ENCODE assay signal across 18 cellular contexts in the genomic region with DNA sequence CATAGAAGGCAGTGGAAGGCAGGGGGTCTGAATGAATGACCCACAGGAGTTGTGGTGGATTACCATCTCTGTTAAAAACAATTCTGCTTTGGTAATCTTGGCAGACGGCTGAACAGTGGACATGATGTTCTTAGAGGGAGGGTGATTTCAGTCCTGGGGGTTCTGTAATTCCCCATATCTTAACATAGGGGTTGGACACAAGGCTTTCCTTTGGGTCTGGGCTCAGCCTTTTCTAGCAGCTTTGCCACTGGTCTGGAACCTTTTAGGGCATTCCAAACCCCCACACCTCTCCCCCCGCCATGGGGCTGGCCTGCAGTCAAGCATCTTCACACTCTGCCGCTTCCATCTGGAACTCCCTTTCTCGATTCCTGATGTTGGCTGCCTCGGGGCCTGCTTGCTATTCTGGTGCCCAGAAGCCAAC. TPM values are rescaled to one million over a fixed set of nuclear protein-coding genes. Genes with fewer than 3 reads are reported as not detected.
DNase-seq lines count a peak whose midpoint lies in the region; ATAC-seq and TF ChIP-seq lines count a peak whose summit lies in the region.
"Had no signal": no experiment of that assay in that cellular context is flagged by ENCODE, and none has a peak within 500 bp of the region (broad histone marks: within the 10 kb centered on the region; RNA-seq: fewer than 3 reads in every experiment).

No MANE protein-coding gene starts in this region.

- no peak for TF ChIP-seq CTCF in fibroblast of mammary gland (conservative IDR thresholded peaks at IDR 0.05; ENCODE audit: control insufficient read depth, insufficient read depth, low read depth, low read length)

- no peak for ATAC-seq in GM21825 (IDR thresholded peaks at IDR 0.05; ENCODE audit: unreplicated experiment)
- no peak for ATAC-seq in GM18505 (IDR thresholded peaks at IDR 0.05; ENCODE audit: unreplicated experiment)
- ATAC-seq: right lobe of liver had no signal

- no peak overlapping the region for H3K4me3 ChIP-seq in fibroblast of mammary gland (ENCODE audit: control insufficient read depth, low read depth, low read length)
- H3K4me3 ChIP-seq: PC-9, right lobe of liver had no signal

- TF ChIP-seq POLR2A in GM18505 (IDR thresholded peaks at IDR 0.05; ENCODE audit: borderline replicate concordance, extremely low read depth, insufficient read depth, insufficient read length), result no peak

- peak; percentile 14 for DNase-seq in NCI-H2171 (lab: John Stamatoyannopoulos, UW)
- peak; percentile 53 for DNase-seq in fibroblast of mammary gland (ENCODE audit: low read depth)
- DNase-seq in mucosa of gallbladder (ENCODE audit: low spot score), result peak; percentile 62
- peak; percentile 79 for DNase-seq in ureter (ENCODE audit: low spot score)
- no peak for DNase-seq in activated effector memory CD4-positive, alpha-beta T cell treated with Interleukin-2 at 50 U/mL for 16 hours
- no peak for DNase-seq in DMS153 treated with DMSO at 0.1 percent for 48 hours (lab: John Stamatoyannopoulos, UW; ENCODE audit: unreplicated experiment)
- DNase-seq: activated naive CD8-positive, alpha-beta T cell treated with anti-CD3 and anti-CD28 coated beads for 36 hours; activated T-cell treated with anti-CD3 and anti-CD28 coated beads, Interleukin-2, amount 50 U/mL, for 24 hours; DMS53; mesenchymal stem cell; NCI-H2107; NCI-H748 treated with DMSO at 0.1 percent for 48 hours; PC-9; right lobe of liver; SK-N-SH; stimulated activated CD4-positive, alpha-beta T cell treated with anti-CD3 and anti-CD28 coated beads, Interleukin-4, amount 100 ng/mL, for 1 hour had no signal

RNA-seq across cellular contexts. Expression of gene RPL37A, which starts 50.3 kb away (rescaled TPM):
- total RNA-seq in mucosa of gallbladder, result 1,676 TPM
- 2,809 TPM for total RNA-seq in ureter

Comparison
In these comparisons a context has a peak if more than half of its experiments do, and no peak if none do; other contexts are left out.
1. DNase-seq: peak in NCI-H2171 (single experiment), fibroblast of mammary gland (single experiment), mucosa of gallbladder (single experiment) and ureter (single experiment); none in activated effector memory CD4-positive, alpha-beta T cell treated with Interleukin-2 at 50 U/mL for 16 hours (single experiment) and DMS153 treated with DMSO at 0.1 percent for 48 hours (single experiment).